16 cellular contexts compared by ENCODE assay signal in genomic region chr11:86620796-86621575, GRCh38. TPM values are rescaled to one million over a fixed set of nuclear protein-coding genes. Genes with fewer than 3 reads are reported as not detected.
DNase-seq lines count a peak whose midpoint lies in the region; ATAC-seq and TF ChIP-seq lines count a peak whose summit lies in the region.
"Had no signal": no experiment of that assay in that cellular context is flagged by ENCODE, and none has a peak within 500 bp of the region (broad histone marks: within the 10 kb centered on the region; RNA-seq: fewer than 3 reads in every experiment).

No MANE protein-coding gene starts in this region.

- H3K9me3 ChIP-seq in right atrium auricular region (no peaks in the 10 kb centered on the region), skeletal muscle satellite cell (replicated peaks; ENCODE audit: low read length) (no peaks in the 10 kb centered on the region), prostate gland (no peaks in the 10 kb centered on the region)

- no peak for TF ChIP-seq POLR2A in prostate gland (IDR thresholded peaks at IDR 0.05)

- H3K9ac ChIP-seq in skeletal muscle satellite cell (ENCODE audit: low read depth, low read length): peak overlapping the region; percentile 53

- H3K36me3 ChIP-seq in right atrium auricular region (no peaks in the 10 kb centered on the region), skeletal muscle satellite cell (ENCODE audit: insufficient read depth, low read length) (no peaks in the 10 kb centered on the region), prostate gland (no peaks in the 10 kb centered on the region)

- DNase-seq in EH (ENCODE audit: low read depth): peak; percentile 91
- DNase-seq in astrocyte of the spinal cord (ENCODE audit: low read depth, low spot score): peak; percentile 90
- DNase-seq in right atrium auricular region (ENCODE audit: low spot score): no peak
- DNase-seq in activated naive CD4-positive, alpha-beta T cell treated with anti-CD3 and anti-CD28 coated beads, Interleukin-2, amount 50 U/mL, for 16 hours: no peak
- DNase-seq in prostate gland (ENCODE audit: low spot score): no peak
- DNase-seq in effector memory CD8-positive, alpha-beta T cell: no peak
- DNase-seq: activated CD4-positive, CD25-positive, alpha-beta regulatory T cell treated with anti-CD3 and anti-CD28 coated beads, Interleukin-2, amount 50 U/mL, for 72 hours; activated T-cell treated with anti-CD3 and anti-CD28 coated beads, Interleukin-2, amount 50 U/mL, for 24 hours; immature natural killer cell; NCI-H2029 treated with DMSO at 0.1 percent for 48 hours; nephron progenitor cell; SW 1271 had no signal

- no peak overlapping the region for H3K4me3 Mint-ChIP-seq in effector memory CD8-positive, alpha-beta T cell
- H3K4me3 Mint-ChIP-seq: activated T-cell treated with anti-CD3 and anti-CD28 coated beads, Interleukin-2, amount 50 U/mL, for 24 hours; immature natural killer cell; nephron progenitor cell had no signal

- no peak for TF ChIP-seq CTCF in astrocyte of the spinal cord (IDR thresholded peaks at IDR 0.05; ENCODE audit: low read depth, low read length)
- TF ChIP-seq CTCF in right atrium auricular region (IDR thresholded peaks at IDR 0.05): no peak
- no peak for TF ChIP-seq CTCF in prostate gland (IDR thresholded peaks at IDR 0.05)

- H3K4me3 ChIP-seq in astrocyte of the spinal cord (ENCODE audit: low read depth, low read length): no peak overlapping the region
- H3K4me3 ChIP-seq in right atrium auricular region: no peak overlapping the region
- no peak overlapping the region for H3K4me3 ChIP-seq in skeletal muscle satellite cell (ENCODE audit: low read length)
- H3K4me3 ChIP-seq in prostate gland: no peak overlapping the region
- H3K4me3 ChIP-seq: K562 had no signal

- intact Hi-C loops in prostate gland (cut with DNase I): loop anchor here (5.0 kb wide), 1 partner anchor 51 kb away; the partner anchor contains the start of gene ME3

- H3K27ac ChIP-seq in right atrium auricular region: peak overlapping the region; percentile 8 to 58
- H3K27ac ChIP-seq in prostate gland: peak overlapping the region in 1 of 2 donors; percentile 29
- H3K27ac ChIP-seq: C4-2B had no signal

- no peaks in the 10 kb centered on the region for H3K27me3 ChIP-seq in right atrium auricular region
- H3K27me3 ChIP-seq in skeletal muscle satellite cell (ENCODE audit: control insufficient read depth, insufficient read depth, low read length): no peaks in the 10 kb centered on the region
- H3K27me3 ChIP-seq in prostate gland (replicated peaks; ENCODE audit: insufficient read depth): no peaks in the 10 kb centered on the region

- H3K4me1 Mint-ChIP-seq in effector memory CD8-positive, alpha-beta T cell (ENCODE audit: low read depth in 2 of 2): no peaks in the 10 kb centered on the region
- H3K4me1 Mint-ChIP-seq: immature natural killer cell, nephron progenitor cell had no signal

- peaks cover 0 to 47% of the 10 kb centered on the region in 2 donors for H3K4me1 ChIP-seq in right atrium auricular region
- peaks cover 34% of the 10 kb centered on the region for H3K4me1 ChIP-seq in skeletal muscle satellite cell (ENCODE audit: control insufficient read depth, insufficient read depth, low read length)
- no peaks in the 10 kb centered on the region for H3K4me1 ChIP-seq in prostate gland (replicated peaks)

- H3K9me3 Mint-ChIP-seq in effector memory CD8-positive, alpha-beta T cell: peaks cover 0 to 1% of the 10 kb centered on the region in 2 donors
- H3K9me3 Mint-ChIP-seq: immature natural killer cell had no signal

- H3K27ac Mint-ChIP-seq in effector memory CD8-positive, alpha-beta T cell: no peak overlapping the region
- H3K27ac Mint-ChIP-seq: activated T-cell treated with anti-CD3 and anti-CD28 coated beads, Interleukin-2, amount 50 U/mL, for 24 hours; immature natural killer cell; nephron progenitor cell had no signal

- H3K27me3 Mint-ChIP-seq in effector memory CD8-positive, alpha-beta T cell: no peaks in the 10 kb centered on the region

- no peak overlapping the region for H3K4me2 ChIP-seq in skeletal muscle satellite cell (ENCODE audit: low read length)

- 43% methylated on average over 2 of the region's 2 CpGs for WGBS in prostate gland

- no peak for ATAC-seq in GM21528 (IDR thresholded peaks at IDR 0.05; ENCODE audit: low FRiP score, unreplicated experiment)
- ATAC-seq in effector memory CD8-positive, alpha-beta T cell (replicated peaks): no peak
- ATAC-seq: K562 had no signal

- H3K36me3 Mint-ChIP-seq in effector memory CD8-positive, alpha-beta T cell (ENCODE audit: insufficient read depth): no peaks in the 10 kb centered on the region

- in situ Hi-C loops in astrocyte of the spinal cord (cut with HindIII; ENCODE audit: low sequenced_read_pairs): no loop called here

RNA-seq across cellular contexts. Expression of gene ME3, which starts 51.4 kb away (rescaled TPM):
- 10 to 100 TPM; 20.5 to 33.1 TPM for total RNA-seq in right atrium auricular region
- 14.7 and 26.6 TPM in 2 replicates for total RNA-seq in skeletal muscle satellite cell (2012; rRNA removed)
- total RNA-seq in prostate gland: 100 to 1,000 TPM in 1 of 2 donors, 10 to 100 TPM in 1; 31.4 to 107 TPM
- total RNA-seq: K562 had no signal

Comparison
In these comparisons a context has a peak if more than half of its experiments do, and no peak if none do; other contexts are left out.
1. DNase-seq: peak in EH (single experiment) and astrocyte of the spinal cord (single experiment); none in right atrium auricular region (single experiment), activated naive CD4-positive, alpha-beta T cell treated with anti-CD3 and anti-CD28 coated beads, Interleukin-2, amount 50 U/mL, for 16 hours (single experiment), prostate gland (single experiment) and effector memory CD8-positive, alpha-beta T cell (0 of 3).